In the genomic region with DNA sequence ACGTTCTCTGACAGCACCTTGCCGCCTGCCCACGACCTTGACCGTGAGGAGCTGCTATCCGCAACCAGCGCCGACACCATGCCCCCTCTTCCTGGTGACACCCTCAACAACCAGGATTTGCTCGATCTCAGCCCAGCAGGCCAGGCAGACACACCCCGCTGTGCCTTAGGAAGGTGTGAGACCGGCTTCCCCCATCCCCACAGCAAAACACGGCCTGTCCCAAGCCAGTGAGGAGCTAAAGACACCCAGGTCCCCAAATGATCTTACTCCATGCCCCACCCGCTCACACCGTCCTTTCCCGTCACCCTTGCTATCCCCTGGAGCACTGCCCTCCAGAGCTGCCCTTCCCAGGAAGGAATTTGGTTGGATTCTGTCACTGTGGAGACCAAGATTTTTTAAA, we compare ENCODE assay signal across 1 cellular context.
TF ChIP-seq lines count a peak whose summit lies in the region.

No MANE protein-coding gene starts in this region.

TF ChIP-seq in IMR-90, 13 proteins besides CTCF, POLR2A, EP300 and RAD21:
- TF ChIP-seq MAFK (IDR thresholded peaks at IDR 0.05; ENCODE audit: low read depth, low read length), result no peak
- TF ChIP-seq CEBPB (IDR thresholded peaks at IDR 0.05; ENCODE audit: low read depth, low read length), result no peak
- no peak for TF ChIP-seq ELK1 (IDR thresholded peaks at IDR 0.05; ENCODE audit: borderline replicate concordance, low read depth, low read length)
- TF ChIP-seq MAZ (IDR thresholded peaks at IDR 0.05; ENCODE audit: borderline replicate concordance, low read depth, low read length), result no peak
- TF ChIP-seq MXI1 (IDR thresholded peaks at IDR 0.05; ENCODE audit: borderline replicate concordance, low read depth, low read length), result no peak
- TF ChIP-seq RFX5 (IDR thresholded peaks at IDR 0.05; ENCODE audit: low read depth, low read length), result no peak
- TF ChIP-seq SMC3 (IDR thresholded peaks at IDR 0.05; ENCODE audit: low read depth, low read length), result no peak
- no peak for TF ChIP-seq CHD1 (IDR thresholded peaks at IDR 0.05; ENCODE audit: low read depth, low read length)
- no peak for TF ChIP-seq NFE2L2 (IDR thresholded peaks at IDR 0.05; ENCODE audit: low read depth, low read length)
- no peak for TF ChIP-seq USF2 (IDR thresholded peaks at IDR 0.05; ENCODE audit: low read depth, low read length)
- no peak for TF ChIP-seq RCOR1 (IDR thresholded peaks at IDR 0.05; ENCODE audit: insufficient replicate concordance, low read length)
- TF ChIP-seq FOS (IDR thresholded peaks at IDR 0.05; ENCODE audit: low read depth, low read length), result no peak
- TF ChIP-seq BHLHE40 (IDR thresholded peaks at IDR 0.05; ENCODE audit: low read depth, low read length), result no peak
TF ChIP-seq in IMR-90: peak in this region for 0.
